In genomic region chr18:61079714-61080113, GRCh38 we compare ENCODE assay signal across 17 cellular contexts.
"Had no signal": no experiment of that assay in that cellular context is flagged by ENCODE, and none has a peak within 500 bp of the region (broad histone marks: within the 10 kb centered on the region; RNA-seq: fewer than 3 reads in every experiment).

No MANE protein-coding gene starts in this region.

- DNase-seq: effector CD8-positive, alpha-beta T cell; endodermal cell; foreskin fibroblast; gastrocnemius medialis; head of caudate nucleus; kidney; mucosa of descending colon; naive B cell; right lobe of liver; small intestine; stimulated activated CD4-positive, alpha-beta T cell treated with anti-CD3 and anti-CD28 coated beads, Interleukin-15, amount 100 ng/mL, for 24 hours; stimulated activated CD4-positive, alpha-beta T cell treated with anti-CD3 and anti-CD28 coated beads, Interleukin-2, amount 100 ng/mL, for 48 hours; stimulated activated naive B cell treated with anti-CD40 and anti-IgM and Interleukin-4, amounts not matched to agents 10 μg/mL and 1 μg/mL and 100 μg/mL, for 72 hours; upper lobe of left lung had no signal

- ATAC-seq: esophagus mucosa; gastrocnemius medialis; left lobe of liver; mucosa of descending colon; natural killer cell treated with Interleukin-12 subunit alpha and Interleukin-12 subunit beta and Interleukin-15 and Interleukin-18, amount 100 ng/mL, for 72 hours; right lobe of liver; stimulated activated naive B cell treated with anti-CD40 and anti-IgM and Interleukin-4, amounts not matched to agents 10 μg/mL and 1 μg/mL and 100 μg/mL, for 72 hours had no signal
